Comparison of ENCODE assay signal across 1 cellular context in genomic region chr16:81077077-81077940, GRCh38.
TF ChIP-seq lines count a peak whose summit lies in the region.

C16orf46 (minus strand) TSS chr16:81077238; CDS start chr16:81063955, 13,283 bp downstream.

TF ChIP-seq in HepG2, 621 proteins besides CTCF, POLR2A, EP300 and RAD21 (continued from another document and continues in another):
- TF ChIP-seq, protein P1, sequence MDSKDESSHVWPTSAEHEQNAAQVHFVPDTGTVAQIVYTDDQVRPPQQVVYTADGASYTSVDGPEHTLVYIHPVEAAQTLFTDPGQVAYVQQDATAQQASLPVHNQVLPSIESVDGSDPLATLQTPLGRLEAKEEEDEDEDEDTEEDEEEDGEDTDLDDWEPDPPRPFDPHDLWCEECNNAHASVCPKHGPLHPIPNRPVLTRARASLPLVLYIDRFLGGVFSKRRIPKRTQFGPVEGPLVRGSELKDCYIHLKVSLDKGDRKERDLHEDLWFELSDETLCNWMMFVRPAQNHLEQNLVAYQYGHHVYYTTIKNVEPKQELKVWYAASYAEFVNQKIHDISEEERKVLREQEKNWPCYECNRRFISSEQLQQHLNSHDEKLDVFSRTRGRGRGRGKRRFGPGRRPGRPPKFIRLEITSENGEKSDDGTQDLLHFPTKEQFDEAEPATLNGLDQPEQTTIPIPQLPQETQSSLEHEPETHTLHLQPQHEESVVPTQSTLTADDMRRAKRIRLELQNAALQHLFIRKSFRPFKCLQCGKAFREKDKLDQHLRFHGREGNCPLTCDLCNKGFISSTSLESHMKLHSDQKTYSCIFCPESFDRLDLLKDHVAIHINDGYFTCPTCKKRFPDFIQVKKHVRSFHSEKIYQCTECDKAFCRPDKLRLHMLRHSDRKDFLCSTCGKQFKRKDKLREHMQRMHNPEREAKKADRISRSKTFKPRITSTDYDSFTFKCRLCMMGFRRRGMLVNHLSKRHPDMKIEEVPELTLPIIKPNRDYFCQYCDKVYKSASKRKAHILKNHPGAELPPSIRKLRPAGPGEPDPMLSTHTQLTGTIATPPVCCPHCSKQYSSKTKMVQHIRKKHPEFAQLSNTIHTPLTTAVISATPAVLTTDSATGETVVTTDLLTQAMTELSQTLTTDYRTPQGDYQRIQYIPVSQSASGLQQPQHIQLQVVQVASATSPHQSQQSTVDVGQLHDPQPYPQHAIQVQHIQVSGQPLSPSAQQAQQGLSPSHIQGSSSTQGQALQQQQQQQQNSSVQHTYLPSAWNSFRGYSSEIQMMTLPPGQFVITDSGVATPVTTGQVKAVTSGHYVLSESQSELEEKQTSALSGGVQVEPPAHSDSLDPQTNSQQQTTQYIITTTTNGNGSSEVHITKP (CRISPR knock-in tag; IDR thresholded peaks at IDR 0.05; ENCODE audit: low read depth) = no peak; the same call in 1 of the 2 replicates
- TF ChIP-seq, protein P2, sequence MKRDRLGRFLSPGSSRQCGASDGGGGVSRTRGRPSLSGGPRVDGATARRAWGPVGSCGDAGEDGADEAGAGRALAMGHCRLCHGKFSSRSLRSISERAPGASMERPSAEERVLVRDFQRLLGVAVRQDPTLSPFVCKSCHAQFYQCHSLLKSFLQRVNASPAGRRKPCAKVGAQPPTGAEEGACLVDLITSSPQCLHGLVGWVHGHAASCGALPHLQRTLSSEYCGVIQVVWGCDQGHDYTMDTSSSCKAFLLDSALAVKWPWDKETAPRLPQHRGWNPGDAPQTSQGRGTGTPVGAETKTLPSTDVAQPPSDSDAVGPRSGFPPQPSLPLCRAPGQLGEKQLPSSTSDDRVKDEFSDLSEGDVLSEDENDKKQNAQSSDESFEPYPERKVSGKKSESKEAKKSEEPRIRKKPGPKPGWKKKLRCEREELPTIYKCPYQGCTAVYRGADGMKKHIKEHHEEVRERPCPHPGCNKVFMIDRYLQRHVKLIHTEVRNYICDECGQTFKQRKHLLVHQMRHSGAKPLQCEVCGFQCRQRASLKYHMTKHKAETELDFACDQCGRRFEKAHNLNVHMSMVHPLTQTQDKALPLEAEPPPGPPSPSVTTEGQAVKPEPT (CRISPR knock-in tag; IDR thresholded peaks at IDR 0.05; ENCODE audit: low read depth) = peak; percentile 89
- TF ChIP-seq TSC22D2 (CRISPR knock-in tag; IDR thresholded peaks at IDR 0.05; ENCODE audit: borderline replicate concordance) = no peak
- no peak; the same call in 1 of the 2 replicates for TF ChIP-seq EEA1 (CRISPR knock-in tag; IDR thresholded peaks at IDR 0.05; ENCODE audit: borderline replicate concordance)
- peak; percentile 38; the same call in 1 of the 2 replicates for TF ChIP-seq SAFB2 (CRISPR knock-in tag; IDR thresholded peaks at IDR 0.05; ENCODE audit: borderline replicate concordance, low read depth)
- TF ChIP-seq BORCS8-MEF2B (CRISPR knock-in tag; IDR thresholded peaks at IDR 0.05) = peak; percentile 93
- TF ChIP-seq, protein P3, sequence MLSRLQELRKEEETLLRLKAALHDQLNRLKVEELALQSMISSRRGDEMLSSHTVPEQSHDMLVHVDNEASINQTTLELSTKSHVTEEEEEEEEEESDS (CRISPR knock-in tag; IDR thresholded peaks at IDR 0.05; ENCODE audit: borderline replicate concordance) = no peak
- TF ChIP-seq HOMEZ (CRISPR knock-in tag; IDR thresholded peaks at IDR 0.05; ENCODE audit: low read depth) = peak; percentile 27; the same call in 1 of the 2 replicates
- TF ChIP-seq POGK (CRISPR knock-in tag; conservative IDR thresholded peaks at IDR 0.05) = peak; percentile 71
- TF ChIP-seq ARID5B (CRISPR knock-in tag; IDR thresholded peaks at IDR 0.05) = peak; percentile 62
- no peak; the same call in 1 of the 2 replicates for TF ChIP-seq ZNF44 (CRISPR knock-in tag; IDR thresholded peaks at IDR 0.05)
- TF ChIP-seq, protein P4, sequence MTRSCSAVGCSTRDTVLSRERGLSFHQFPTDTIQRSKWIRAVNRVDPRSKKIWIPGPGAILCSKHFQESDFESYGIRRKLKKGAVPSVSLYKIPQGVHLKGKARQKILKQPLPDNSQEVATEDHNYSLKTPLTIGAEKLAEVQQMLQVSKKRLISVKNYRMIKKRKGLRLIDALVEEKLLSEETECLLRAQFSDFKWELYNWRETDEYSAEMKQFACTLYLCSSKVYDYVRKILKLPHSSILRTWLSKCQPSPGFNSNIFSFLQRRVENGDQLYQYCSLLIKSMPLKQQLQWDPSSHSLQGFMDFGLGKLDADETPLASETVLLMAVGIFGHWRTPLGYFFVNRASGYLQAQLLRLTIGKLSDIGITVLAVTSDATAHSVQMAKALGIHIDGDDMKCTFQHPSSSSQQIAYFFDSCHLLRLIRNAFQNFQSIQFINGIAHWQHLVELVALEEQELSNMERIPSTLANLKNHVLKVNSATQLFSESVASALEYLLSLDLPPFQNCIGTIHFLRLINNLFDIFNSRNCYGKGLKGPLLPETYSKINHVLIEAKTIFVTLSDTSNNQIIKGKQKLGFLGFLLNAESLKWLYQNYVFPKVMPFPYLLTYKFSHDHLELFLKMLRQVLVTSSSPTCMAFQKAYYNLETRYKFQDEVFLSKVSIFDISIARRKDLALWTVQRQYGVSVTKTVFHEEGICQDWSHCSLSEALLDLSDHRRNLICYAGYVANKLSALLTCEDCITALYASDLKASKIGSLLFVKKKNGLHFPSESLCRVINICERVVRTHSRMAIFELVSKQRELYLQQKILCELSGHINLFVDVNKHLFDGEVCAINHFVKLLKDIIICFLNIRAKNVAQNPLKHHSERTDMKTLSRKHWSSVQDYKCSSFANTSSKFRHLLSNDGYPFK (CRISPR knock-in tag; IDR thresholded peaks at IDR 0.05; ENCODE audit: borderline replicate concordance) = peak; percentile 97
- TF ChIP-seq ZNF17 (CRISPR knock-in tag; IDR thresholded peaks at IDR 0.05) = no peak
- TF ChIP-seq ZNF256 (CRISPR knock-in tag; conservative IDR thresholded peaks at IDR 0.05) = peak; percentile 84
- peak; percentile 67; the same call in 1 of the 2 replicates for TF ChIP-seq ZNF33B (CRISPR knock-in tag; IDR thresholded peaks at IDR 0.05)
- peak; percentile 72 for TF ChIP-seq ZNF407 (CRISPR knock-in tag; IDR thresholded peaks at IDR 0.05; ENCODE audit: not compliant biosample characterization)
- peak; percentile 78 for TF ChIP-seq MAX (IDR thresholded peaks at IDR 0.05)
- TF ChIP-seq MTF2 (CRISPR knock-in tag; IDR thresholded peaks at IDR 0.05; ENCODE audit: borderline replicate concordance) = peak; percentile 89; the same call in 1 of the 2 replicates
- no peak for TF ChIP-seq ZNF562 (CRISPR knock-in tag; IDR thresholded peaks at IDR 0.05; ENCODE audit: borderline replicate concordance)
- TF ChIP-seq ZZZ3 (CRISPR knock-in tag; IDR thresholded peaks at IDR 0.05; ENCODE audit: borderline replicate concordance) = peak; percentile 53; the same call in 1 of the 2 replicates
- TF ChIP-seq, protein P5, sequence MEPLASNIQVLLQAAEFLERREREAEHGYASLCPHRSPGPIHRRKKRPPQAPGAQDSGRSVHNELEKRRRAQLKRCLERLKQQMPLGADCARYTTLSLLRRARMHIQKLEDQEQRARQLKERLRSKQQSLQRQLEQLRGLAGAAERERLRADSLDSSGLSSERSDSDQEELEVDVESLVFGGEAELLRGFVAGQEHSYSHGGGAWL (CRISPR knock-in tag; IDR thresholded peaks at IDR 0.05) = 0 out of 2 replicates have a peak, but pooled peaks have one; percentile 36
- TF ChIP-seq ZSCAN9 (CRISPR knock-in tag; IDR thresholded peaks at IDR 0.05; ENCODE audit: borderline replicate concordance) = no peak
- no peak for TF ChIP-seq ZBTB3 (CRISPR knock-in tag; IDR thresholded peaks at IDR 0.05; ENCODE audit: borderline replicate concordance, low read depth)
- TF ChIP-seq PHF20 (CRISPR knock-in tag; IDR thresholded peaks at IDR 0.05) = peak; percentile 93
- no peak for TF ChIP-seq SRSF4 (IDR thresholded peaks at IDR 0.05; ENCODE audit: low read depth, low read length, poor library complexity, severe bottlenecking)
